Comparison of ENCODE assay signal across 8 cellular contexts in genomic region chr9:73200694-73201432, GRCh38. TPM values are rescaled to one million over a fixed set of nuclear protein-coding genes. Genes with fewer than 3 reads are reported as not detected.
DNase-seq lines count a peak whose midpoint lies in the region; ATAC-seq and TF ChIP-seq lines count a peak whose summit lies in the region.

No MANE protein-coding gene starts in this region.

- H3K4me3 ChIP-seq in cardiac muscle cell = no peak overlapping the region
- no peak overlapping the region for H3K4me3 ChIP-seq in foreskin fibroblast (ENCODE audit: low read depth in 1 of 2, low read length in 2 of 2)
- no peak overlapping the region for H3K4me3 ChIP-seq in lower leg skin (ENCODE audit: low read depth, poor library complexity, severe bottlenecking)

- TF ChIP-seq CTCF in cardiac muscle cell (IDR thresholded peaks at IDR 0.05; ENCODE audit: low read depth, low read length) (peak; percentile 52), foreskin fibroblast (IDR thresholded peaks at IDR 0.05; ENCODE audit: low read depth, low read length) (peak; percentile 28), lower leg skin (IDR thresholded peaks at IDR 0.05) (no peak)

- intact Hi-C loops in Right ventricle myocardium superior (cut with DNase I) = loop anchor here (10.0 kb wide), 1 partner anchor 364 kb away; no protein-coding TSS in a partner anchor
- intact Hi-C loops in lower leg skin (cut with DNase I; ENCODE audit: low total_unique reads) = no loop called here

- H3K27ac ChIP-seq in cardiac muscle cell = no peak overlapping the region

- peaks cover 14% of the 10 kb centered on the region for H3K4me1 ChIP-seq in cardiac muscle cell (ENCODE audit: low read depth)

- no peaks in the 10 kb centered on the region for H3K27me3 ChIP-seq in cardiac muscle cell

- peak; percentile 60 to 63 for DNase-seq in cardiac muscle cell (ENCODE audit: low read depth in 1 of 2, low spot score in 1 of 2)
- DNase-seq in Right ventricle myocardium superior = no peak
- peak; percentile 41 for DNase-seq in LHCN-M2 (ENCODE audit: low read depth)
- DNase-seq in SKM-1 (lab: John Stamatoyannopoulos, UW; ENCODE audit: unreplicated experiment) = peak; percentile 8
- DNase-seq in foreskin fibroblast = peak in 1 of 2 donors; percentile 43
- peak; percentile 87 for DNase-seq in superior temporal gyrus (ENCODE audit: extremely low spot score)
- DNase-seq in lower leg skin (ENCODE audit: low spot score in 2 of 2) = no peak

- no peak for TF ChIP-seq POLR2A in lower leg skin (IDR thresholded peaks at IDR 0.05)

- no peaks in the 10 kb centered on the region for H3K9me3 ChIP-seq in cardiac muscle cell (ENCODE audit: low read depth)

- WGBS in lower leg skin, 2 donors = 50% methylated on average over 9 of the region's 9 CpGs

- ATAC-seq in Right ventricle myocardium superior (ENCODE audit: poor library complexity) (no peak), HG03469 (IDR thresholded peaks at IDR 0.05; ENCODE audit: unreplicated experiment) (no peak)

- H3K36me3 ChIP-seq in cardiac muscle cell = no peaks in the 10 kb centered on the region

RNA-seq across cellular contexts. Expression of gene ANXA1, which starts 49.2 kb away (rescaled TPM):
- total RNA-seq in cardiac muscle cell (1.2 and 8.8 TPM in 2 replicates), Right ventricle myocardium superior (53.1 TPM), LHCN-M2 (2014; rRNA removed) (438 and 444 TPM in 2 replicates), lower leg skin (100 to 1,000 TPM; 146 to 284 (median 173) TPM)
- polyA plus RNA-seq in cardiac muscle cell = 3.9 and 13.7 TPM in 2 replicates
- polyA plus RNA-seq in LHCN-M2 (2012) = 279 TPM

Comparison
In these comparisons a context has a peak if more than half of its experiments do, and no peak if none do; other contexts are left out.
1. DNase-seq: peak in cardiac muscle cell (2 of 2), LHCN-M2 (single experiment), SKM-1 (single experiment) and superior temporal gyrus (single experiment); none in Right ventricle myocardium superior (single experiment) and lower leg skin (0 of 2).
2. CTCF ChIP-seq: peak in cardiac muscle cell (single experiment) and foreskin fibroblast (single experiment); none in lower leg skin (0 of 3).